8 cellular contexts compared by ENCODE assay signal in genomic region chr6:10413850-10414765, GRCh38. TPM values are rescaled to one million over a fixed set of nuclear protein-coding genes. Genes with fewer than 3 reads are reported as not detected.
DNase-seq lines count a peak whose midpoint lies in the region; TF ChIP-seq lines count a peak whose summit lies in the region.

No MANE protein-coding gene starts in this region.

- peak overlapping the region; percentile 65 for H2AFZ ChIP-seq in GM23248

- peak overlapping the region; percentile 93 for H3K9ac ChIP-seq in GM23248

- WGBS in GM23248 (ENCODE audit: low coverage in 1 of 2, low lambda C conversion rate in 2 of 2, missing lambda C conversion rate in 2 of 2), 2 experiments, result 7% methylated on average over 38 of the region's 38 CpGs

- no peak for DNase-seq in AG09319 (ENCODE audit: extremely low read depth, low read depth)
- DNase-seq in GM23248, result peak; percentile 65
- DNase-seq in activated T-helper 2 cell treated with anti-CD3 and anti-CD28 coated beads, Interferon-gamma antibody, Interleukin-2, Interleukin-4, amounts not matched to agents 10 μg/mL and 5 μg/mL and 100 μg/mL, durations not matched to agents 14 hours and 24 hours and 36 hours (ENCODE audit: low spot score), result no peak
- DNase-seq in left kidney (ENCODE audit: low read depth, low spot score), result peak; percentile 65
- no peak for DNase-seq in uterus
- DNase-seq in SJCRH30, result no peak
- DNase-seq in NCI-H2196 treated with DMSO at 0.1 percent for 48 hours (lab: John Stamatoyannopoulos, UW; ENCODE audit: unreplicated experiment), result no peak
- no peak for DNase-seq in UCSD-AML1 (lab: John Stamatoyannopoulos, UW; ENCODE audit: unreplicated experiment)

- in situ Hi-C loops in GM23248 (cut with MboI), result loop anchor here (25.0 kb wide), 1 partner anchor 1427 kb away; no protein-coding TSS in a partner anchor

- H3K36me3 ChIP-seq in GM23248 (ENCODE audit: low read depth) (no peaks in the 10 kb centered on the region), uterus (no peaks in the 10 kb centered on the region), SJCRH30 (peaks cover 5% of the 10 kb centered on the region)

- H3K4me1 ChIP-seq in GM23248 (ENCODE audit: insufficient read depth), result no peaks in the 10 kb centered on the region; the same call in 1 of the 2 replicates
- peaks cover 0 to 31% of the 10 kb centered on the region in 2 donors for H3K4me1 ChIP-seq in uterus
- H3K4me1 ChIP-seq in SJCRH30, result no peaks in the 10 kb centered on the region

- no peaks in the 10 kb centered on the region for H3K9me2 ChIP-seq in GM23248 (ENCODE audit: insufficient read depth)

- peak overlapping the region; percentile 98 for H3K4me3 ChIP-seq in GM23248
- H3K4me3 ChIP-seq in uterus, result peak overlapping the region in 1 of 2 donors; percentile 1
- H3K4me3 ChIP-seq in SJCRH30, result no peak overlapping the region

- H3K4me2 ChIP-seq in GM23248 (ENCODE audit: unreplicated experiment), result peak overlapping the region; percentile 69

- H3K27me3 ChIP-seq in GM23248 (replicated peaks; ENCODE audit: insufficient read depth) (peaks cover 25% of the 10 kb centered on the region), uterus (peaks cover 26 to 85% of the 10 kb centered on the region in 2 donors), SJCRH30 (no peaks in the 10 kb centered on the region)

- H3K9me3 ChIP-seq in GM23248 (ENCODE audit: low read depth), result no peaks in the 10 kb centered on the region
- no peaks in the 10 kb centered on the region for H3K9me3 ChIP-seq in uterus
- H3K9me3 ChIP-seq in SJCRH30 (replicated peaks), result no peaks in the 10 kb centered on the region

- no peaks in the 10 kb centered on the region for H3F3A ChIP-seq in GM23248 (ENCODE audit: insufficient read depth)

- peak; percentile 49 for TF ChIP-seq CTCF in AG09319 (IDR thresholded peaks at IDR 0.05; ENCODE audit: low read depth, low read length)
- TF ChIP-seq CTCF in uterus (IDR thresholded peaks at IDR 0.05), result no peak

- H3K36me3 Mint-ChIP-seq in activated T-helper 2 cell treated with anti-CD3 and anti-CD28 coated beads, Interferon-gamma antibody, Interleukin-2, Interleukin-4, amounts not matched to agents 10 μg/mL and 5 μg/mL and 100 μg/mL, durations not matched to agents 14 hours and 24 hours and 36 hours (ENCODE audit: low read depth), result peaks cover 15% of the 10 kb centered on the region

- peak overlapping the region; percentile 62 for H3K27ac Mint-ChIP-seq in activated T-helper 2 cell treated with anti-CD3 and anti-CD28 coated beads, Interferon-gamma antibody, Interleukin-2, Interleukin-4, amounts not matched to agents 10 μg/mL and 5 μg/mL and 100 μg/mL, durations not matched to agents 14 hours and 24 hours and 36 hours

- H3K27ac ChIP-seq in GM23248, result peak overlapping the region; percentile 85
- no peak overlapping the region for H3K27ac ChIP-seq in uterus
- no peak overlapping the region for H3K27ac ChIP-seq in SJCRH30

- peak overlapping the region; percentile 84 for H3K4me3 Mint-ChIP-seq in activated T-helper 2 cell treated with anti-CD3 and anti-CD28 coated beads, Interferon-gamma antibody, Interleukin-2, Interleukin-4, amounts not matched to agents 10 μg/mL and 5 μg/mL and 100 μg/mL, durations not matched to agents 14 hours and 24 hours and 36 hours (ENCODE audit: low read depth)

- peaks cover 32% of the 10 kb centered on the region for H3K4me1 Mint-ChIP-seq in activated T-helper 2 cell treated with anti-CD3 and anti-CD28 coated beads, Interferon-gamma antibody, Interleukin-2, Interleukin-4, amounts not matched to agents 10 μg/mL and 5 μg/mL and 100 μg/mL, durations not matched to agents 14 hours and 24 hours and 36 hours (ENCODE audit: low read depth)

- no peaks in the 10 kb centered on the region for H4K20me1 ChIP-seq in GM23248 (ENCODE audit: insufficient read depth)

- H3K9me3 Mint-ChIP-seq in activated T-helper 2 cell treated with anti-CD3 and anti-CD28 coated beads, Interferon-gamma antibody, Interleukin-2, Interleukin-4, amounts not matched to agents 10 μg/mL and 5 μg/mL and 100 μg/mL, durations not matched to agents 14 hours and 24 hours and 36 hours, result peaks cover 10% of the 10 kb centered on the region

- peaks cover 43% of the 10 kb centered on the region for H3K79me2 ChIP-seq in GM23248 (ENCODE audit: insufficient read depth)

- intact Hi-C loops in activated T-helper 2 cell treated with anti-CD3 and anti-CD28 coated beads, Interferon-gamma antibody, Interleukin-2, Interleukin-4, amounts not matched to agents 10 μg/mL and 5 μg/mL and 100 μg/mL, durations not matched to agents 14 hours and 24 hours and 36 hours (cut with micrococcal nuclease), result loop anchor here (5.0 kb wide), 1 partner anchor 473 kb away; the partner anchor contains the start of gene SYCP2L
- intact Hi-C loops in uterus (cut with DNase I; ENCODE audit: low total_unique reads), result no loop called here

- no peak for TF ChIP-seq POLR2A in uterus (IDR thresholded peaks at IDR 0.05)

- peaks cover 89% of the 10 kb centered on the region for H3K27me3 Mint-ChIP-seq in activated T-helper 2 cell treated with anti-CD3 and anti-CD28 coated beads, Interferon-gamma antibody, Interleukin-2, Interleukin-4, amounts not matched to agents 10 μg/mL and 5 μg/mL and 100 μg/mL, durations not matched to agents 14 hours and 24 hours and 36 hours (ENCODE audit: low read depth)

RNA-seq across cellular contexts. Expression of gene TFAP2A, which starts 0.8 kb away (rescaled TPM):
- total RNA-seq in GM23248 (2014; rRNA removed; shearing (Covaris generic)), result 1.9 and 2.5 TPM in 2 replicates
- polyA plus RNA-seq in GM23248 (2016; fragmentation: Nextera tagmentation; extraction: Ambion mirVana), result 7.2 and 8.4 TPM in 2 replicates
- total RNA-seq in activated T-helper 2 cell treated with anti-CD3 and anti-CD28 coated beads, Interferon-gamma antibody, Interleukin-2, Interleukin-4, amounts not matched to agents 10 μg/mL and 5 μg/mL and 100 μg/mL, durations not matched to agents 14 hours and 24 hours and 36 hours, result 0.23 TPM in 1 of 2 replicates, not detected in the other
- total RNA-seq in uterus, result under 1 TPM in 2 of 4 donors, not detected in 2; 0.21 TPM
- 8.3 and 10.6 TPM in 2 replicates for total RNA-seq in SJCRH30 (2014; rRNA removed; shearing (Covaris generic))

Comparison
In these comparisons a context has a peak if more than half of its experiments do, and no peak if none do; other contexts are left out.
1. DNase-seq: peak in GM23248 (single experiment) and left kidney (single experiment); none in AG09319 (single experiment), activated T-helper 2 cell treated with anti-CD3 and anti-CD28 coated beads, Interferon-gamma antibody, Interleukin-2, Interleukin-4, amounts not matched to agents 10 μg/mL and 5 μg/mL and 100 μg/mL, durations not matched to agents 14 hours and 24 hours and 36 hours (single experiment), uterus (0 of 2), SJCRH30 (0 of 2), NCI-H2196 treated with DMSO at 0.1 percent for 48 hours (single experiment) and UCSD-AML1 (single experiment).